ENCODE assay signal across 14 cellular contexts in genomic region chr6:108163267-108163643, GRCh38. TPM values are rescaled to one million over a fixed set of nuclear protein-coding genes. Genes with fewer than 3 reads are reported as not detected.
DNase-seq lines count a peak whose midpoint lies in the region; ATAC-seq and TF ChIP-seq lines count a peak whose summit lies in the region.
"Had no signal": no experiment of that assay in that cellular context is flagged by ENCODE, and none has a peak within 500 bp of the region (broad histone marks: within the 10 kb centered on the region; RNA-seq: fewer than 3 reads in every experiment).

No MANE protein-coding gene starts in this region.

- peak; percentile 37 for ATAC-seq in CD4-positive, alpha-beta T cell (ENCODE audit: poor library complexity)
- no peak for ATAC-seq in HG03159 (IDR thresholded peaks at IDR 0.05; ENCODE audit: unreplicated experiment)
- ATAC-seq in T-cell (replicated peaks in 1 of 4), result no peak

- H3K4me3 ChIP-seq in GM12865 (ENCODE audit: low read depth, low read length), result no peak overlapping the region

- intact Hi-C loops in CD4-positive, alpha-beta T cell (cut with DNase I, micrococcal nuclease), result loop anchor here in 1 of 2 experiments (5.0 kb wide), 1 partner anchor 41 kb away; no protein-coding TSS in a partner anchor

- no peak overlapping the region for H3K4me3 Mint-ChIP-seq in CD4-positive, alpha-beta T cell
- no peak overlapping the region for H3K4me3 Mint-ChIP-seq in T-cell
- H3K4me3 Mint-ChIP-seq: mesothelial cell of epicardium had no signal

- H3K9me3 ChIP-seq in CD4-positive, alpha-beta T cell (ENCODE audit: control insufficient read depth, low read length), result no peaks in the 10 kb centered on the region

- no peaks in the 10 kb centered on the region for H3K9me3 Mint-ChIP-seq in CD4-positive, alpha-beta T cell
- no peaks in the 10 kb centered on the region for H3K9me3 Mint-ChIP-seq in T-cell
- H3K9me3 Mint-ChIP-seq: mesothelial cell of epicardium; T-helper 1 cell treated with Interleukin-12 subunit alpha and Interleukin-12 subunit beta and Interleukin-4 antibody, amounts not matched to agents 30 μg/mL and 1 μg/mL, for 36 hours had no signal

- peaks cover 97% of the 10 kb centered on the region for H3K27me3 Mint-ChIP-seq in CD4-positive, alpha-beta T cell
- H3K27me3 Mint-ChIP-seq in T-cell, result peaks cover 88 to 93% of the 10 kb centered on the region in 2 donors

- CTCF ChIA-PET in CD4-positive, alpha-beta T cell (lab: Charles Lee), result no interaction called here
- CTCF ChIA-PET in T-cell (lab: Charles Lee), result no interaction called here

- TF ChIP-seq CTCF in CD4-positive, alpha-beta T cell (IDR thresholded peaks at IDR 0.05), result no peak
- TF ChIP-seq CTCF in GM12865 (IDR thresholded peaks at IDR 0.05; ENCODE audit: insufficient read depth, low read depth, low read length, missing control alignments), result peak; percentile 31

- no peaks in the 10 kb centered on the region for H3K36me3 Mint-ChIP-seq in CD4-positive, alpha-beta T cell (ENCODE audit: low read depth)
- H3K36me3 Mint-ChIP-seq in T-cell, result no peaks in the 10 kb centered on the region
- H3K36me3 Mint-ChIP-seq: mesothelial cell of epicardium had no signal

- no peak for DNase-seq in CD4-positive, alpha-beta T cell
- DNase-seq in GM12865 (ENCODE audit: low read depth), result no peak
- DNase-seq in RKO (ENCODE audit: low spot score), result peak; percentile 34
- peak; percentile 15 for DNase-seq in glomerular visceral epithelial cell (ENCODE audit: extremely low spot score)
- DNase-seq in NCI-H2227 (lab: John Stamatoyannopoulos, UW; ENCODE audit: unreplicated experiment), result no peak
- DNase-seq in T-cell, result no peak
- DNase-seq: anterior cingulate cortex; DMS153; hippocampal formation; stimulated activated CD4-positive, alpha-beta T cell treated with anti-CD3 and anti-CD28 coated beads, Interleukin-4, amount 100 ng/mL, for 1 hour had no signal

- peaks cover 100% of the 10 kb centered on the region for H3K27me3 ChIP-seq in CD4-positive, alpha-beta T cell (ENCODE audit: control insufficient read depth, insufficient read depth, low read length)

- peaks cover 40% of the 10 kb centered on the region for H3K4me1 Mint-ChIP-seq in CD4-positive, alpha-beta T cell (ENCODE audit: low read depth)
- peaks cover 31 to 40% (median 37%) of the 10 kb centered on the region in 3 donors for H3K4me1 Mint-ChIP-seq in T-cell

- POLR2A ChIA-PET in CD4-positive, alpha-beta T cell (lab: Charles Lee), result no interaction called here
- POLR2A ChIA-PET in T-cell (lab: Charles Lee), result no interaction called here

- H3K27ac Mint-ChIP-seq in CD4-positive, alpha-beta T cell, result no peak overlapping the region
- no peak overlapping the region for H3K27ac Mint-ChIP-seq in T-cell
- H3K27ac Mint-ChIP-seq: mesothelial cell of epicardium had no signal

- H3K27ac ChIP-seq in CD4-positive, alpha-beta T cell (ENCODE audit: low read depth, low read length), result no peak overlapping the region

RNA-seq across cellular contexts. Expression of gene NR2E1, which starts 2.6 kb away (rescaled TPM):
- total RNA-seq in CD4-positive, alpha-beta T cell, result not detected
- not detected for total RNA-seq in T-cell
- total RNA-seq: mesothelial cell of epicardium, pulmonary artery endothelial cell had no signal

Comparison
In these comparisons a context has a peak if more than half of its experiments do, and no peak if none do; other contexts are left out.
1. DNase-seq: peak in RKO (single experiment) and glomerular visceral epithelial cell (single experiment); none in CD4-positive, alpha-beta T cell (0 of 10), GM12865 (single experiment), NCI-H2227 (single experiment) and T-cell (0 of 34).